In the genomic region with DNA sequence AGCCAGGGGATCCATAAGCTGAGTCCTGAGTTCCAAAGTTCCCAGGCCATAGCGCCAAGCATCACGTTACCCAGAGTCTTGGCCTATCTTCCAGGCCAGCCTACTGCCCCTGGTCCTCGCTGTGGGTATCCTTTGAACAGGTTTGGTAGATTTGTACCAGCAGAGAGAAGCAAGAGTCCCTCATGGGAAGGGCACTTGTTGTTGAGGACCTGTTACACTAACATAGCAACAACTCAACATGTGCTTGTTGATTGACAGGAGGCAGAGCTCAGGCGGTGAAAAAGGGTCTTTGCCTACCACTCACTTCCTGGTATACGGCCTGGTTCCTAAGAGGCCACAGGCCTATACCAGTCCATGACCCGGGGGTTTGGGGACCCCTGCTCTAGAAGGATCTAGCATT, we compare ENCODE assay signal across 35 cellular contexts.
"Had no signal": no experiment of that assay in that cellular context is flagged by ENCODE, and none has a peak within 500 bp of the region (broad histone marks: within the 10 kb centered on the region; RNA-seq: fewer than 3 reads in every experiment).

No MANE protein-coding gene starts in this region.

- H3K27me3 Mint-ChIP-seq: activated B cell treated with CpG ODN at 0.5 μM for 24 hours; activated CD4-positive, alpha-beta memory T cell treated with anti-CD3 and anti-CD28 coated beads for 36 hours; activated CD4-positive, alpha-beta T cell treated with anti-CD3 and anti-CD28 coated beads, Interleukin-2, amount 10 ng/mL, durations not matched to agents 24 days and 14 days; activated CD8-positive, alpha-beta T cell treated with anti-CD3 and anti-CD28 coated beads for 36 hours; activated naive CD4-positive, alpha-beta T cell treated with anti-CD3 and anti-CD28 coated beads, Interleukin-2, amount 10 ng/mL, durations not matched to agents 7 days and 5 days; activated naive CD4-positive, alpha-beta T cell treated with anti-CD3 and anti-CD28 coated beads, Interleukin-2, amount 50 U/mL, for 24 hours; activated naive CD8-positive, alpha-beta T cell; activated naive CD8-positive, alpha-beta T cell treated with anti-CD3 and anti-CD28 coated beads, Interleukin-2, amount 10 ng/mL, durations not matched to agents 7 days and 5 days; activated naive CD8-positive, alpha-beta T cell treated with anti-CD3 and anti-CD28 coated beads, Interleukin-2, amount 50 U/mL, for 24 hours had no signal

- H3K27me3 ChIP-seq: brain microvascular endothelial cell, breast epithelium had no signal

- ATAC-seq: activated CD8-positive, alpha-beta T cell treated with anti-CD3 and anti-CD28 coated beads for 36 hours; activated naive CD8-positive, alpha-beta T cell treated with anti-CD3 and anti-CD28 coated beads, Interleukin-2, amount 50 U/mL, for 24 hours; body of pancreas had no signal

- H3K27ac Mint-ChIP-seq: activated B cell treated with CpG ODN at 0.5 μM for 24 hours; activated CD4-positive, alpha-beta memory T cell treated with anti-CD3 and anti-CD28 coated beads for 36 hours; activated CD4-positive, alpha-beta T cell treated with anti-CD3 and anti-CD28 coated beads, Interleukin-2, amount 10 ng/mL, durations not matched to agents 24 days and 14 days; activated CD8-positive, alpha-beta T cell treated with anti-CD3 and anti-CD28 coated beads for 36 hours; activated naive CD4-positive, alpha-beta T cell treated with anti-CD3 and anti-CD28 coated beads, Interleukin-2, amount 10 ng/mL, durations not matched to agents 7 days and 5 days; activated naive CD4-positive, alpha-beta T cell treated with anti-CD3 and anti-CD28 coated beads, Interleukin-2, amount 50 U/mL, for 24 hours; activated naive CD8-positive, alpha-beta T cell; activated naive CD8-positive, alpha-beta T cell treated with anti-CD3 and anti-CD28 coated beads, Interleukin-2, amount 10 ng/mL, durations not matched to agents 7 days and 5 days; activated naive CD8-positive, alpha-beta T cell treated with anti-CD3 and anti-CD28 coated beads, Interleukin-2, amount 50 U/mL, for 24 hours; activated T-helper 2 cell treated with anti-CD3 and anti-CD28 coated beads, Interferon-gamma antibody, Interleukin-2, Interleukin-4, amounts not matched to agents 10 μg/mL and 5 μg/mL and 100 μg/mL, durations not matched to agents 14 hours and 24 hours and 36 hours; T-helper 1 cell treated with Interleukin-12 subunit alpha and Interleukin-12 subunit beta and Interleukin-4 antibody, amounts not matched to agents 30 μg/mL and 1 μg/mL, for 36 hours; T-helper 2 cell treated with Interferon-gamma antibody and Interleukin-4, amounts not matched to agents 5 μg/mL and 100 μg/mL, for 36 hours had no signal

- H3K36me3 ChIP-seq: brain microvascular endothelial cell, breast epithelium had no signal

- H3K9me3 ChIP-seq: body of pancreas, breast epithelium had no signal

- DNase-seq: activated B cell treated with CpG ODN at 0.5 μM for 24 hours; activated CD4-positive, alpha-beta memory T cell treated with anti-CD3 and anti-CD28 coated beads for 36 hours; activated CD4-positive, alpha-beta T cell treated with anti-CD3 and anti-CD28 coated beads for 4 hours; activated CD4-positive, alpha-beta T cell treated with anti-CD3 and anti-CD28 coated beads, Interleukin-2, amount 10 ng/mL, durations not matched to agents 24 days and 14 days; activated CD4-positive, alpha-beta T cell treated with anti-CD3 and anti-CD28 coated beads, Interleukin-2, amount 50 U/mL, for 1 hour; activated CD4-positive, alpha-beta T cell treated with anti-CD3 and anti-CD28 coated beads, Interleukin-2, amount 50 U/mL, for 4 hours; activated CD4-positive, CD25-positive, alpha-beta regulatory T cell treated with anti-CD3 and anti-CD28 coated beads, Interleukin-2, amount 50 U/mL, for 72 hours; activated CD8-positive, alpha-beta memory T cell treated with anti-CD3 and anti-CD28 coated beads, Interleukin-2, amount 50 U/mL, for 4 hours; activated CD8-positive, alpha-beta T cell treated with anti-CD3 and anti-CD28 coated beads for 36 hours; activated effector memory CD4-positive, alpha-beta T cell treated with Interleukin-2 at 50 U/mL for 16 hours; activated gamma-delta T cell; activated naive CD4-positive, alpha-beta T cell treated with anti-CD3 and anti-CD28 coated beads, Interleukin-2, amount 10 ng/mL, durations not matched to agents 7 days and 5 days; activated naive CD4-positive, alpha-beta T cell treated with Interleukin-2 at 50 U/mL for 16 hours; activated naive CD8-positive, alpha-beta T cell treated with anti-CD3 and anti-CD28 coated beads, Interleukin-2, amount 10 ng/mL, durations not matched to agents 7 days and 5 days; activated naive CD8-positive, alpha-beta T cell treated with anti-CD3 and anti-CD28 coated beads, Interleukin-2, amount 50 U/mL, for 24 hours; activated T-cell treated with anti-CD3 and anti-CD28 coated beads for 4 hours; activated T-cell treated with anti-CD3 and anti-CD28 coated beads, Interleukin-2, amount 50 U/mL, for 1 hour; activated T-cell treated with anti-CD3 and anti-CD28 coated beads, Interleukin-2, amount 50 U/mL, for 48 hours; amygdala; aorta; body of pancreas; brain microvascular endothelial cell; central memory CD4-positive, alpha-beta T cell; T-helper 1 cell; T-helper 2 cell; T-helper 9 cell had no signal

- H3K4me1 Mint-ChIP-seq: activated CD4-positive, alpha-beta T cell treated with anti-CD3 and anti-CD28 coated beads, Interleukin-2, amount 10 ng/mL, durations not matched to agents 24 days and 14 days; activated naive CD8-positive, alpha-beta T cell treated with anti-CD3 and anti-CD28 coated beads, Interleukin-2, amount 50 U/mL, for 24 hours had no signal

- H3K36me3 Mint-ChIP-seq: activated naive CD4-positive, alpha-beta T cell treated with anti-CD3 and anti-CD28 coated beads, Interleukin-2, amount 10 ng/mL, durations not matched to agents 7 days and 5 days had no signal

- H3K4me3 ChIP-seq: body of pancreas, breast epithelium had no signal

- FAIRE-seq: astrocyte, TTC549 had no signal

- H3K4me3 Mint-ChIP-seq: activated B cell treated with CpG ODN at 0.5 μM for 24 hours; activated CD4-positive, alpha-beta memory T cell treated with anti-CD3 and anti-CD28 coated beads for 36 hours; activated CD4-positive, alpha-beta T cell treated with anti-CD3 and anti-CD28 coated beads, Interleukin-2, amount 10 ng/mL, durations not matched to agents 24 days and 14 days; activated CD8-positive, alpha-beta T cell treated with anti-CD3 and anti-CD28 coated beads for 36 hours; activated naive CD4-positive, alpha-beta T cell treated with anti-CD3 and anti-CD28 coated beads, Interleukin-2, amount 10 ng/mL, durations not matched to agents 7 days and 5 days; activated naive CD4-positive, alpha-beta T cell treated with anti-CD3 and anti-CD28 coated beads, Interleukin-2, amount 50 U/mL, for 24 hours; activated naive CD8-positive, alpha-beta T cell; activated naive CD8-positive, alpha-beta T cell treated with anti-CD3 and anti-CD28 coated beads, Interleukin-2, amount 10 ng/mL, durations not matched to agents 7 days and 5 days; activated naive CD8-positive, alpha-beta T cell treated with anti-CD3 and anti-CD28 coated beads, Interleukin-2, amount 50 U/mL, for 24 hours; T-helper 1 cell treated with Interleukin-12 subunit alpha and Interleukin-12 subunit beta and Interleukin-4 antibody, amounts not matched to agents 30 μg/mL and 1 μg/mL, for 36 hours; T-helper 2 cell treated with Interferon-gamma antibody and Interleukin-4, amounts not matched to agents 5 μg/mL and 100 μg/mL, for 36 hours had no signal

- H3K27ac ChIP-seq: body of pancreas, brain microvascular endothelial cell, breast epithelium, VCaP had no signal

- H3K9me3 Mint-ChIP-seq: activated B cell treated with CpG ODN at 0.5 μM for 24 hours; activated CD4-positive, alpha-beta memory T cell treated with anti-CD3 and anti-CD28 coated beads for 36 hours; activated CD8-positive, alpha-beta T cell treated with anti-CD3 and anti-CD28 coated beads for 36 hours; activated naive CD4-positive, alpha-beta T cell treated with anti-CD3 and anti-CD28 coated beads, Interleukin-2, amount 10 ng/mL, durations not matched to agents 7 days and 5 days; activated naive CD4-positive, alpha-beta T cell treated with anti-CD3 and anti-CD28 coated beads, Interleukin-2, amount 50 U/mL, for 24 hours; activated naive CD8-positive, alpha-beta T cell treated with anti-CD3 and anti-CD28 coated beads, Interleukin-2, amount 10 ng/mL, durations not matched to agents 7 days and 5 days; activated naive CD8-positive, alpha-beta T cell treated with anti-CD3 and anti-CD28 coated beads, Interleukin-2, amount 50 U/mL, for 24 hours; activated T-helper 2 cell treated with anti-CD3 and anti-CD28 coated beads, Interferon-gamma antibody, Interleukin-2, Interleukin-4, amounts not matched to agents 10 μg/mL and 5 μg/mL and 100 μg/mL, durations not matched to agents 14 hours and 24 hours and 36 hours; T-helper 1 cell treated with Interleukin-12 subunit alpha and Interleukin-12 subunit beta and Interleukin-4 antibody, amounts not matched to agents 30 μg/mL and 1 μg/mL, for 36 hours; T-helper 2 cell treated with Interferon-gamma antibody and Interleukin-4, amounts not matched to agents 5 μg/mL and 100 μg/mL, for 36 hours had no signal
